Comparison of ENCODE assay signal across 23 cellular contexts in genomic region chr1:19032701-19033515, GRCh38.
DNase-seq lines count a peak whose midpoint lies in the region; ATAC-seq and TF ChIP-seq lines count a peak whose summit lies in the region.
"Had no signal": no experiment of that assay in that cellular context is flagged by ENCODE, and none has a peak within 500 bp of the region (broad histone marks: within the 10 kb centered on the region; RNA-seq: fewer than 3 reads in every experiment).

No MANE protein-coding gene starts in this region.

- no peaks in the 10 kb centered on the region for H4K20me1 ChIP-seq in mammary epithelial cell (ENCODE audit: insufficient read depth, low read length)

- no peaks in the 10 kb centered on the region for H3K9me3 Mint-ChIP-seq in natural killer cell treated with Interleukin-12 subunit alpha and Interleukin-12 subunit beta and Interleukin-15 and Interleukin-18, amount 100 ng/mL, for 72 hours
- no peaks in the 10 kb centered on the region for H3K9me3 Mint-ChIP-seq in natural killer cell
- peaks cover 0 to 2% (median 0%) of the 10 kb centered on the region in 11 donors for H3K9me3 Mint-ChIP-seq in naive thymus-derived CD4-positive, alpha-beta T cell
- H3K9me3 Mint-ChIP-seq: CD4-positive, alpha-beta memory T cell; stimulated activated naive CD8-positive, alpha-beta T cell treated with anti-CD3 and anti-CD28 coated beads, Interleukin-15, Interleukin-2, amounts not matched to agents 100 ng/mL and 50 ng/mL, for 24 hours had no signal

- H3K9ac ChIP-seq in mammary epithelial cell (ENCODE audit: insufficient read depth, low read length) = no peak overlapping the region
- H3K9ac ChIP-seq in liver (ENCODE audit: low read depth in 1 of 2, low read length in 2 of 2) = no peak overlapping the region

- H2AFZ ChIP-seq in mammary epithelial cell (ENCODE audit: low read depth, low read length) = peak overlapping the region; percentile 48

- intact Hi-C loops in natural killer cell (cut with micrococcal nuclease) = no loop called here
- intact Hi-C loops in mammary epithelial cell (cut with micrococcal nuclease) = loop anchor here (1.0 kb wide), 1 partner anchor 34 kb away; no protein-coding TSS in a partner anchor
- intact Hi-C loops in naive thymus-derived CD4-positive, alpha-beta T cell (cut with micrococcal nuclease) = no loop called here
- intact Hi-C loops in esophagus muscularis mucosa (cut with DNase I) = no loop called here

- no peak for TF ChIP-seq EP300 in esophagus muscularis mucosa (IDR thresholded peaks at IDR 0.05)

- H3K27me3 ChIP-seq in mammary epithelial cell (ENCODE audit: insufficient read depth, low read length) (no peaks in the 10 kb centered on the region), liver (ENCODE audit: control insufficient read depth in 4 of 4, insufficient read depth in 4 of 4, low read length in 3 of 4) (no peaks in the 10 kb centered on the region), esophagus muscularis mucosa (peaks cover 0 to 26% (median 0%) of the 10 kb centered on the region in 4 donors)
- no peaks in the 10 kb centered on the region for H3K27me3 ChIP-seq in naive thymus-derived CD4-positive, alpha-beta T cell (ENCODE audit: control insufficient read depth in 2 of 2, insufficient read depth in 2 of 2, low read length in 2 of 2)
- H3K27me3 ChIP-seq: body of pancreas, thyroid gland had no signal

- H3K36me3 ChIP-seq in mammary epithelial cell (ENCODE audit: insufficient read depth, low read length) (no peaks in the 10 kb centered on the region), liver (ENCODE audit: control insufficient read depth in 4 of 4, insufficient read depth in 3 of 4, low read depth in 1 of 4, low read length in 3 of 4) (no peaks in the 10 kb centered on the region), esophagus muscularis mucosa (no peaks in the 10 kb centered on the region)
- H3K36me3 ChIP-seq in naive thymus-derived CD4-positive, alpha-beta T cell (ENCODE audit: control insufficient read depth in 2 of 3, insufficient read depth in 3 of 3, low read length in 3 of 3) = no peaks in the 10 kb centered on the region
- H3K36me3 ChIP-seq: heart right ventricle, neutrophil, thyroid gland had no signal

- H3K27ac ChIP-seq in mammary epithelial cell (ENCODE audit: insufficient read depth, low read depth, low read length) (no peak overlapping the region), liver (ENCODE audit: low read depth in 1 of 2, low read length in 2 of 2) (peak overlapping the region; percentile 9 to 40), esophagus muscularis mucosa (replicated peaks in 1 of 4) (no peak overlapping the region), coronary artery (no peak overlapping the region)
- H3K27ac ChIP-seq in naive thymus-derived CD4-positive, alpha-beta T cell (ENCODE audit: low read depth, low read length) = no peak overlapping the region
- H3K27ac ChIP-seq: body of pancreas, heart right ventricle, neutrophil, thyroid gland had no signal

- H3K4me2 ChIP-seq in mammary epithelial cell (ENCODE audit: insufficient read depth, low read depth, low read length) = peak overlapping the region; percentile 61

- H3K27ac Mint-ChIP-seq in natural killer cell treated with Interleukin-12 subunit alpha and Interleukin-12 subunit beta and Interleukin-15 and Interleukin-18, amount 100 ng/mL, for 72 hours = no peak overlapping the region
- no peak overlapping the region for H3K27ac Mint-ChIP-seq in natural killer cell
- H3K27ac Mint-ChIP-seq in naive thymus-derived CD4-positive, alpha-beta T cell = no peak overlapping the region
- H3K27ac Mint-ChIP-seq: activated CD4-positive, alpha-beta T cell treated with anti-CD3 and anti-CD28 coated beads for 36 hours; stimulated activated naive CD8-positive, alpha-beta T cell treated with anti-CD3 and anti-CD28 coated beads, Interleukin-15, Interleukin-2, amounts not matched to agents 100 ng/mL and 50 ng/mL, for 24 hours had no signal

- H3K4me3 ChIP-seq in mammary epithelial cell (replicated peaks in 1 of 3; ENCODE audit: insufficient read depth in 1 of 3, low read depth in 2 of 3, low read length in 3 of 3) = no peak overlapping the region
- no peak overlapping the region for H3K4me3 ChIP-seq in liver (ENCODE audit: low read depth in 1 of 3, low read length in 3 of 3)
- no peak overlapping the region for H3K4me3 ChIP-seq in naive thymus-derived CD4-positive, alpha-beta T cell (ENCODE audit: low read length)
- no peak overlapping the region for H3K4me3 ChIP-seq in esophagus muscularis mucosa
- no peak overlapping the region for H3K4me3 ChIP-seq in coronary artery
- H3K4me3 ChIP-seq: A549, body of pancreas, heart right ventricle, thyroid gland had no signal

- dilution Hi-C loops in mammary epithelial cell (cut with HindIII; ENCODE audit: low sequenced_read_pairs) = no loop called here

- no peaks in the 10 kb centered on the region for H3K36me3 Mint-ChIP-seq in natural killer cell treated with Interleukin-12 subunit alpha and Interleukin-12 subunit beta and Interleukin-15 and Interleukin-18, amount 100 ng/mL, for 72 hours
- no peaks in the 10 kb centered on the region for H3K36me3 Mint-ChIP-seq in natural killer cell
- no peaks in the 10 kb centered on the region for H3K36me3 Mint-ChIP-seq in naive thymus-derived CD4-positive, alpha-beta T cell
- H3K36me3 Mint-ChIP-seq: CD4-positive, alpha-beta memory T cell had no signal

- H3K79me2 ChIP-seq in mammary epithelial cell (ENCODE audit: insufficient read depth, low read length) = no peaks in the 10 kb centered on the region

- peaks cover 13 to 19% of the 10 kb centered on the region in 2 donors for H3K27me3 Mint-ChIP-seq in natural killer cell treated with Interleukin-12 subunit alpha and Interleukin-12 subunit beta and Interleukin-15 and Interleukin-18, amount 100 ng/mL, for 72 hours
- peaks cover 3 to 10% of the 10 kb centered on the region in 2 donors for H3K27me3 Mint-ChIP-seq in natural killer cell (ENCODE audit: low read depth in 2 of 2)
- peaks cover 0 to 27% (median 0%) of the 10 kb centered on the region in 5 donors for H3K27me3 Mint-ChIP-seq in naive thymus-derived CD4-positive, alpha-beta T cell
- H3K27me3 Mint-ChIP-seq: activated CD4-positive, alpha-beta T cell treated with anti-CD3 and anti-CD28 coated beads for 36 hours had no signal

- TF ChIP-seq CTCF in natural killer cell (IDR thresholded peaks at IDR 0.05) (no peak), mammary epithelial cell (conservative IDR thresholded peaks at IDR 0.05 in 1 of 2, IDR thresholded peaks at IDR 0.05 in 1 of 2; ENCODE audit: extremely low read depth in 1 of 2, insufficient read depth in 1 of 2, low read depth in 1 of 2, low read length in 2 of 2) (no peak), liver (IDR thresholded peaks at IDR 0.05; ENCODE audit: low read depth, low read length, missing input control) (no peak), esophagus muscularis mucosa (IDR thresholded peaks at IDR 0.05) (no peak), coronary artery (IDR thresholded peaks at IDR 0.05) (no peak)

- no TSS peak for BruUV-seq in mammary epithelial cell (replicated peaks; lab: Mats Ljungman, UMichigan)

- peaks cover 20% of the 10 kb centered on the region for H3K4me1 ChIP-seq in mammary epithelial cell (ENCODE audit: insufficient read depth, low read length)
- H3K4me1 ChIP-seq in liver (ENCODE audit: control insufficient read depth in 4 of 4, insufficient read depth in 4 of 4, low read length in 3 of 4) = peaks cover 14 to 38% (median 25%) of the 10 kb centered on the region in 4 donors
- H3K4me1 ChIP-seq in naive thymus-derived CD4-positive, alpha-beta T cell (ENCODE audit: control insufficient read depth in 2 of 2, insufficient read depth in 2 of 2, low read length in 2 of 2) = no peaks in the 10 kb centered on the region
- peaks cover 0 to 17% (median 11%) of the 10 kb centered on the region in 4 donors for H3K4me1 ChIP-seq in esophagus muscularis mucosa
- H3K4me1 ChIP-seq: thyroid gland had no signal

- DNase-seq in natural killer cell treated with Interleukin-12 subunit alpha and Interleukin-12 subunit beta and Interleukin-15 and Interleukin-18, amount 100 ng/mL, for 72 hours (ENCODE audit: low spot score) = peak; percentile 55
- DNase-seq in natural killer cell (no peak), mammary epithelial cell (no peak), esophagus muscularis mucosa (ENCODE audit: extremely low spot score) (no peak), EL (no peak), coronary artery (ENCODE audit: low spot score) (no peak)
- no peak for DNase-seq in naive thymus-derived CD4-positive, alpha-beta T cell
- DNase-seq: activated CD4-positive, alpha-beta T cell treated with anti-CD3 and anti-CD28 coated beads for 36 hours; activated naive CD4-positive, alpha-beta T cell; activated T-cell treated with anti-CD3 and anti-CD28 coated beads for 4 hours; effector memory CD4-positive, alpha-beta T cell; foreskin melanocyte; heart right ventricle; NCI-H1105; NCI-H2029; T-helper 2 cell; thyroid gland had no signal

- H3K4me3 Mint-ChIP-seq in natural killer cell treated with Interleukin-12 subunit alpha and Interleukin-12 subunit beta and Interleukin-15 and Interleukin-18, amount 100 ng/mL, for 72 hours = no peak overlapping the region
- no peak overlapping the region for H3K4me3 Mint-ChIP-seq in natural killer cell
- H3K4me3 Mint-ChIP-seq in naive thymus-derived CD4-positive, alpha-beta T cell = no peak overlapping the region
- H3K4me3 Mint-ChIP-seq: activated CD4-positive, alpha-beta T cell treated with anti-CD3 and anti-CD28 coated beads for 36 hours; CD4-positive, alpha-beta memory T cell; stimulated activated naive CD8-positive, alpha-beta T cell treated with anti-CD3 and anti-CD28 coated beads, Interleukin-15, Interleukin-2, amounts not matched to agents 100 ng/mL and 50 ng/mL, for 24 hours had no signal

- WGBS in mammary epithelial cell (ENCODE audit: low coverage, missing lambda C conversion rate) = 94% methylated on average over 17 of the region's 20 CpGs
- 76% methylated on average over 20 of the region's 20 CpGs for WGBS in liver
- WGBS in esophagus muscularis mucosa = 95% methylated on average over 16 of the region's 20 CpGs

- TF ChIP-seq POLR2A in esophagus muscularis mucosa (IDR thresholded peaks at IDR 0.05; ENCODE audit: low read depth) = no peak

- H3K9me3 ChIP-seq in mammary epithelial cell (replicated peaks; ENCODE audit: insufficient read depth, low read length) (no peaks in the 10 kb centered on the region), liver (ENCODE audit: control insufficient read depth in 4 of 4, low read length in 3 of 4) (no peaks in the 10 kb centered on the region), esophagus muscularis mucosa (no peaks in the 10 kb centered on the region)
- H3K9me3 ChIP-seq in naive thymus-derived CD4-positive, alpha-beta T cell (ENCODE audit: control insufficient read depth in 2 of 3, low read length in 3 of 3) = no peaks in the 10 kb centered on the region
- H3K9me3 ChIP-seq: A549, body of pancreas, heart right ventricle, neutrophil, thyroid gland had no signal

- TF ChIP-seq RAD21 in liver (IDR thresholded peaks at IDR 0.05) = no peak

- no peaks in the 10 kb centered on the region for H3K4me1 Mint-ChIP-seq in natural killer cell treated with Interleukin-12 subunit alpha and Interleukin-12 subunit beta and Interleukin-15 and Interleukin-18, amount 100 ng/mL, for 72 hours (ENCODE audit: low read depth in 2 of 2)
- H3K4me1 Mint-ChIP-seq in natural killer cell = no peaks in the 10 kb centered on the region
- peaks cover 0 to 4% (median 2%) of the 10 kb centered on the region in 7 donors for H3K4me1 Mint-ChIP-seq in naive thymus-derived CD4-positive, alpha-beta T cell

- CTCF ChIA-PET in mammary epithelial cell (lab: Charles Lee; ENCODE audit: low non-redundant PET) = no interaction called here
- CTCF ChIA-PET in naive thymus-derived CD4-positive, alpha-beta T cell (lab: Charles Lee) = no interaction called here

- no peak for ATAC-seq in natural killer cell treated with Interleukin-12 subunit alpha and Interleukin-12 subunit beta and Interleukin-15 and Interleukin-18, amount 100 ng/mL, for 72 hours
- ATAC-seq in natural killer cell = no peak
- no peak for ATAC-seq in naive thymus-derived CD4-positive, alpha-beta T cell
- ATAC-seq: A549; activated CD4-positive, alpha-beta T cell treated with anti-CD3 and anti-CD28 coated beads for 36 hours; body of pancreas had no signal

- POLR2A ChIA-PET in naive thymus-derived CD4-positive, alpha-beta T cell (lab: Charles Lee) = no interaction called here

- in situ Hi-C loops in mammary epithelial cell (cut with MboI; ENCODE audit: low sequenced_read_pairs in 2 of 2) = no loop called here

Comparison
In these comparisons a context has a peak if more than half of its experiments do, and no peak if none do; other contexts are left out.
1. H3K27ac ChIP-seq: peak in liver (2 of 2); none in mammary epithelial cell (single experiment), naive thymus-derived CD4-positive, alpha-beta T cell (single experiment), esophagus muscularis mucosa (0 of 4) and coronary artery (0 of 2).